In genomic region chr20:53489528-53489927, GRCh38 we compare ENCODE assay signal across 27 cellular contexts.
"Had no signal": no experiment of that assay in that cellular context is flagged by ENCODE, and none has a peak within 500 bp of the region (broad histone marks: within the 10 kb centered on the region; RNA-seq: fewer than 3 reads in every experiment).

No MANE protein-coding gene starts in this region.

- H3K4me1 Mint-ChIP-seq: naive B cell; naive thymus-derived CD8-positive, alpha-beta T cell; stimulated activated effector memory CD8-positive, alpha-beta T cell treated with anti-CD3 and anti-CD28 coated beads, Interleukin-12 subunit alpha, Interleukin-12 subunit beta, amount 100 ng/mL, for 72 hours; stimulated activated naive B cell treated with anti-CD40 and anti-IgM and Interleukin-4, amounts not matched to agents 10 μg/mL and 1 μg/mL and 100 μg/mL, for 72 hours had no signal

- H3K4me1 ChIP-seq: neural progenitor cell, parathyroid adenoma, psoas muscle, suprapubic skin, testis, tibial artery, transverse colon, upper lobe of left lung had no signal

- H3K9ac ChIP-seq: neural progenitor cell, parathyroid adenoma had no signal

- H3K36me3 Mint-ChIP-seq: naive B cell; naive thymus-derived CD8-positive, alpha-beta T cell; natural killer cell treated with Interleukin-12 subunit alpha and Interleukin-12 subunit beta and Interleukin-15 and Interleukin-18, amount 100 ng/mL, for 72 hours; neural progenitor cell; stimulated activated effector memory CD8-positive, alpha-beta T cell treated with anti-CD3 and anti-CD28 coated beads, Interleukin-12 subunit alpha, Interleukin-12 subunit beta, amount 100 ng/mL, for 72 hours; stimulated activated naive B cell treated with anti-CD40 and anti-IgM and Interleukin-4, amounts not matched to agents 10 μg/mL and 1 μg/mL and 100 μg/mL, for 72 hours had no signal

- H3K4me3 ChIP-seq: neural progenitor cell, ovary, psoas muscle, skin epidermis, stomach, suprapubic skin, testis, tibial artery, transverse colon, upper lobe of left lung, vagina had no signal

- H3K79me2 ChIP-seq: parathyroid adenoma had no signal

- ATAC-seq: naive thymus-derived CD8-positive, alpha-beta T cell; natural killer cell treated with Interleukin-12 subunit alpha and Interleukin-12 subunit beta and Interleukin-15 and Interleukin-18, amount 100 ng/mL, for 72 hours; psoas muscle; right cardiac atrium; sciatic nerve; stimulated activated effector memory CD8-positive, alpha-beta T cell treated with anti-CD3 and anti-CD28 coated beads, Interleukin-12 subunit alpha, Interleukin-12 subunit beta, amount 100 ng/mL, for 72 hours; stimulated activated naive B cell treated with anti-CD40 and anti-IgM and Interleukin-4, amounts not matched to agents 10 μg/mL and 1 μg/mL and 100 μg/mL, for 72 hours had no signal

- H3K36me3 ChIP-seq: neural progenitor cell, ovary, stomach, suprapubic skin, tibial artery, transverse colon, upper lobe of left lung, vagina had no signal

- H2AFZ ChIP-seq: neural progenitor cell, parathyroid adenoma had no signal

- H3K27me3 ChIP-seq: neural progenitor cell, ovary, suprapubic skin, testis, tibial artery, transverse colon, upper lobe of left lung, vagina had no signal

- H3K4me2 ChIP-seq: neural progenitor cell had no signal

- H3K27ac ChIP-seq: neural progenitor cell, ovary, parathyroid adenoma, psoas muscle, skin epidermis, stomach, suprapubic skin, testis, tibial artery, transverse colon, upper lobe of left lung, vagina had no signal

- H3K9me3 Mint-ChIP-seq: naive B cell; natural killer cell treated with Interleukin-12 subunit alpha and Interleukin-12 subunit beta and Interleukin-15 and Interleukin-18, amount 100 ng/mL, for 72 hours; neural progenitor cell; stimulated activated effector memory CD8-positive, alpha-beta T cell treated with anti-CD3 and anti-CD28 coated beads, Interleukin-12 subunit alpha, Interleukin-12 subunit beta, amount 100 ng/mL, for 72 hours; stimulated activated naive B cell treated with anti-CD40 and anti-IgM and Interleukin-4, amounts not matched to agents 10 μg/mL and 1 μg/mL and 100 μg/mL, for 72 hours; stimulated activated naive CD8-positive, alpha-beta T cell treated with anti-CD3 and anti-CD28 coated beads, Interleukin-15, Interleukin-2, amounts not matched to agents 100 ng/mL and 50 ng/mL, for 24 hours had no signal

- H3K9me3 ChIP-seq: ovary, psoas muscle, stomach, suprapubic skin, testis, tibial artery, transverse colon, upper lobe of left lung, vagina had no signal

- H3K4me3 Mint-ChIP-seq: naive B cell; naive thymus-derived CD8-positive, alpha-beta T cell; natural killer cell treated with Interleukin-12 subunit alpha and Interleukin-12 subunit beta and Interleukin-15 and Interleukin-18, amount 100 ng/mL, for 72 hours; neural progenitor cell; stimulated activated effector memory CD8-positive, alpha-beta T cell treated with anti-CD3 and anti-CD28 coated beads, Interleukin-12 subunit alpha, Interleukin-12 subunit beta, amount 100 ng/mL, for 72 hours; stimulated activated naive B cell treated with anti-CD40 and anti-IgM and Interleukin-4, amounts not matched to agents 10 μg/mL and 1 μg/mL and 100 μg/mL, for 72 hours; stimulated activated naive CD8-positive, alpha-beta T cell treated with anti-CD3 and anti-CD28 coated beads, Interleukin-15, Interleukin-2, amounts not matched to agents 100 ng/mL and 50 ng/mL, for 24 hours had no signal

- H3K27me3 Mint-ChIP-seq: progenitor cell of endocrine pancreas; stimulated activated naive CD8-positive, alpha-beta T cell treated with anti-CD3 and anti-CD28 coated beads, Interleukin-15, Interleukin-2, amounts not matched to agents 100 ng/mL and 50 ng/mL, for 24 hours had no signal

- H3K27ac Mint-ChIP-seq: naive B cell; natural killer cell treated with Interleukin-12 subunit alpha and Interleukin-12 subunit beta and Interleukin-15 and Interleukin-18, amount 100 ng/mL, for 72 hours; neural progenitor cell; progenitor cell of endocrine pancreas; stimulated activated effector memory CD8-positive, alpha-beta T cell treated with anti-CD3 and anti-CD28 coated beads, Interleukin-12 subunit alpha, Interleukin-12 subunit beta, amount 100 ng/mL, for 72 hours; stimulated activated naive B cell treated with anti-CD40 and anti-IgM and Interleukin-4, amounts not matched to agents 10 μg/mL and 1 μg/mL and 100 μg/mL, for 72 hours; stimulated activated naive CD8-positive, alpha-beta T cell treated with anti-CD3 and anti-CD28 coated beads, Interleukin-15, Interleukin-2, amounts not matched to agents 100 ng/mL and 50 ng/mL, for 24 hours had no signal

- DNase-seq: naive B cell; naive thymus-derived CD8-positive, alpha-beta T cell; occipital lobe; ovary; psoas muscle; right cardiac atrium; stimulated activated CD4-positive, alpha-beta T cell treated with anti-CD3 and anti-CD28 coated beads, Interleukin-15, amount 100 ng/mL, for 24 hours; stimulated activated CD4-positive, alpha-beta T cell treated with anti-CD3 and anti-CD28 coated beads, Interleukin-2, amount 100 ng/mL, for 24 hours; stimulated activated CD4-positive, alpha-beta T cell treated with anti-CD3 and anti-CD28 coated beads, Interleukin-2, amount 100 ng/mL, for 48 hours; stimulated activated CD4-positive, alpha-beta T cell treated with anti-CD3 and anti-CD28 coated beads, Interleukin-4, amount 100 ng/mL, for 24 hours; stimulated activated naive B cell treated with anti-CD40 and anti-IgM and Interleukin-4, amounts not matched to agents 10 μg/mL and 1 μg/mL and 100 μg/mL, for 72 hours; stimulated activated naive CD4-positive, alpha-beta T cell treated with Interleukin-2 at 50 U/mL for 16 hours; stomach; testis; tibial artery; transverse colon; upper lobe of left lung had no signal
